8 cellular contexts compared by ENCODE assay signal in the genomic region with DNA sequence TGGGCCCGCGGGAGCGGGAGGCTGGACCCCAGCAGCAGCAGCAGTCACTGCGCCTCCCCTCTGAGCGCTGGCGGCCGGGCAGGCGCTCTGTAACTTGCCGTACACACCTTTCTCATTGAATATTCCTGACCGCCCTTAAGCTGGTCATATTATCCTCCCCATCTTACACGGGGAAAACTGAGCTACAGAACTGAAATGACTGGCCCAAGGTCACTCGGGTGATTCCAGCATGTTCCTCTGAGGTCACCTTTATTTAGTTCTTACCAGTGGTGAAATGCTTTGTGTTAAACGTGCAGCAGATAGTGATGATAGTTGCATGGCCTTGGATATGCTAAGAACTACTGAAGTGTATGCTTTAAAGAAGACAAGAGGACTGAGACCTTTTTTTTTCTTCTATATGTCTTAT.
DNase-seq lines count a peak whose midpoint lies in the region; TF ChIP-seq lines count a peak whose summit lies in the region.

No MANE protein-coding gene starts in this region.

- H3K9me3 ChIP-seq in Loucy (ENCODE audit: insufficient read depth, low read depth, low read length): no peaks in the 10 kb centered on the region
- no peaks in the 10 kb centered on the region for H3K9me3 ChIP-seq in effector memory CD4-positive, alpha-beta T cell (ENCODE audit: control insufficient read depth, low read length)
- H3K9me3 ChIP-seq in neutrophil: no peaks in the 10 kb centered on the region

- peak overlapping the region; percentile 99 for H3K4me3 Mint-ChIP-seq in T-helper 1 cell treated with Interleukin-12 subunit alpha and Interleukin-12 subunit beta and Interleukin-4 antibody, amounts not matched to agents 30 μg/mL and 1 μg/mL, for 36 hours

- H3K27me3 ChIP-seq in Loucy (ENCODE audit: insufficient read depth, low read length, poor library complexity, severe bottlenecking): no peaks in the 10 kb centered on the region
- no peaks in the 10 kb centered on the region for H3K27me3 ChIP-seq in effector memory CD4-positive, alpha-beta T cell (replicated peaks; ENCODE audit: control insufficient read depth, insufficient read depth, low read length, poor library complexity, severe bottlenecking)
- H3K27me3 ChIP-seq in neutrophil: peaks cover 14% of the 10 kb centered on the region

- H3K4me1 Mint-ChIP-seq in T-helper 1 cell treated with Interleukin-12 subunit alpha and Interleukin-12 subunit beta and Interleukin-4 antibody, amounts not matched to agents 30 μg/mL and 1 μg/mL, for 36 hours (ENCODE audit: low read depth): peaks cover 24% of the 10 kb centered on the region

- H3K9me3 Mint-ChIP-seq in T-helper 1 cell treated with Interleukin-12 subunit alpha and Interleukin-12 subunit beta and Interleukin-4 antibody, amounts not matched to agents 30 μg/mL and 1 μg/mL, for 36 hours: no peaks in the 10 kb centered on the region

- H3K79me2 ChIP-seq in Loucy (ENCODE audit: insufficient read depth, low read length): peaks cover 22% of the 10 kb centered on the region

- DNase-seq in T-helper 1 cell (no peak), erythroblast (lab: John Stamatoyannopoulos, UW) (no peak), cerebellar cortex (ENCODE audit: low spot score) (no peak), SKM-1 treated with dmso at 0.1 percent for 144 hours (lab: John Stamatoyannopoulos, UW; ENCODE audit: unreplicated experiment) (no peak)
- DNase-seq in effector memory CD4-positive, alpha-beta T cell: no peak

- peak overlapping the region; percentile 99 for H3K27ac Mint-ChIP-seq in T-helper 1 cell treated with Interleukin-12 subunit alpha and Interleukin-12 subunit beta and Interleukin-4 antibody, amounts not matched to agents 30 μg/mL and 1 μg/mL, for 36 hours

- no peak for TF ChIP-seq CTCF in Loucy (conservative IDR thresholded peaks at IDR 0.05; ENCODE audit: low read length)
- no peak for TF ChIP-seq CTCF in neutrophil (IDR thresholded peaks at IDR 0.05)

- peak overlapping the region; percentile 74 for H3K4me2 ChIP-seq in Loucy (ENCODE audit: low read depth, low read length, poor library complexity, severe bottlenecking)

- H3K36me3 Mint-ChIP-seq in T-helper 1 cell treated with Interleukin-12 subunit alpha and Interleukin-12 subunit beta and Interleukin-4 antibody, amounts not matched to agents 30 μg/mL and 1 μg/mL, for 36 hours (ENCODE audit: low read depth): peaks cover 23% of the 10 kb centered on the region

- peaks cover 11% of the 10 kb centered on the region for H4K20me1 ChIP-seq in Loucy (ENCODE audit: insufficient read depth, low read length, poor library complexity, severe bottlenecking)

- H3K9me2 ChIP-seq in Loucy (replicated peaks; ENCODE audit: low read depth, low read length): no peaks in the 10 kb centered on the region

- H3K27ac ChIP-seq in effector memory CD4-positive, alpha-beta T cell (ENCODE audit: insufficient read depth, low read length, poor library complexity, severe bottlenecking): peak overlapping the region; percentile 88
- peak overlapping the region; percentile 82 for H3K27ac ChIP-seq in neutrophil

- H3K36me3 ChIP-seq in Loucy (ENCODE audit: insufficient read depth, low read length) (peaks cover 7% of the 10 kb centered on the region; the same call in 1 of the 2 replicates), neutrophil (peaks cover 9% of the 10 kb centered on the region)
- H3K36me3 ChIP-seq in effector memory CD4-positive, alpha-beta T cell (ENCODE audit: control insufficient read depth, insufficient read depth, low read length): peaks cover 3% of the 10 kb centered on the region

- H3K4me3 ChIP-seq in Loucy (ENCODE audit: low read length, poor library complexity, severe bottlenecking): peak overlapping the region; percentile 88
- H3K4me3 ChIP-seq in effector memory CD4-positive, alpha-beta T cell (ENCODE audit: insufficient read depth, low read depth, low read length, poor library complexity, severe bottlenecking): peak overlapping the region; percentile 74
- H3K4me3 ChIP-seq in neutrophil (ENCODE audit: low read depth in 1 of 2, low read length in 1 of 2): peak overlapping the region; percentile 77 to 94

- H3K27me3 Mint-ChIP-seq in T-helper 1 cell treated with Interleukin-12 subunit alpha and Interleukin-12 subunit beta and Interleukin-4 antibody, amounts not matched to agents 30 μg/mL and 1 μg/mL, for 36 hours (ENCODE audit: low read depth): no peaks in the 10 kb centered on the region

- no peaks in the 10 kb centered on the region for H3F3A ChIP-seq in Loucy (ENCODE audit: low read depth)

- peaks cover 5% of the 10 kb centered on the region for H3K4me1 ChIP-seq in Loucy (ENCODE audit: insufficient read depth, low read length, poor library complexity, severe bottlenecking)
- peaks cover 14% of the 10 kb centered on the region for H3K4me1 ChIP-seq in effector memory CD4-positive, alpha-beta T cell (ENCODE audit: control insufficient read depth, insufficient read depth, low read length, poor library complexity, severe bottlenecking)
- H3K4me1 ChIP-seq in neutrophil (ENCODE audit: control insufficient read depth in 1 of 2, insufficient read depth in 1 of 2, low read depth in 1 of 2, low read length in 1 of 2): peaks cover 13 to 14% of the 10 kb centered on the region in 2 experiments

- TF ChIP-seq POLR2A in erythroblast (IDR thresholded peaks at IDR 0.05; ENCODE audit: low read length): no peak

- H3K9ac ChIP-seq in Loucy (ENCODE audit: low read depth, low read length, poor library complexity, severe bottlenecking): peak overlapping the region; percentile 84

- H2AFZ ChIP-seq in Loucy (ENCODE audit: low read length): no peak overlapping the region
